ENCODE assay signal across 8 cellular contexts in genomic region chr7:32941181-32941995, GRCh38. TPM values are rescaled to one million over a fixed set of nuclear protein-coding genes. Genes with fewer than 3 reads are reported as not detected.
A peak's percentile ranks its signal among the peaks of the same experiment; 100 is the strongest.
DNase-seq lines count a peak whose midpoint lies in the region; FAIRE-seq and TF ChIP-seq lines count a peak whose summit lies in the region.

No MANE protein-coding gene starts in this region.

- intact Hi-C loops in CD14-positive monocyte (cut with micrococcal nuclease) = loop anchor here in 1 of 2 donors (5.0 to 10.0 kb wide), 2 partner anchors 57 to 94 kb away; no protein-coding TSS in a partner anchor

- H3K9ac ChIP-seq in KMS-11 = peak overlapping the region; percentile 81; the same call in 1 of the 2 replicates

- peaks cover 23% of the 10 kb centered on the region for H3K4me1 Mint-ChIP-seq in CD14-positive monocyte

- peaks cover 0 to 4% (median 1%) of the 10 kb centered on the region in 3 donors for H3K27me3 Mint-ChIP-seq in CD14-positive monocyte (ENCODE audit: low read depth in 3 of 3)

- no peaks in the 10 kb centered on the region for H3K27me3 ChIP-seq in KMS-11 (ENCODE audit: insufficient read depth, low read depth)
- no peaks in the 10 kb centered on the region for H3K27me3 ChIP-seq in bronchial epithelial cell (ENCODE audit: control insufficient read depth, insufficient read depth, low read length)
- H3K27me3 ChIP-seq in mononuclear cell (ENCODE audit: insufficient read depth, low read length) = no peaks in the 10 kb centered on the region

- no peaks in the 10 kb centered on the region for H3K36me3 ChIP-seq in KMS-11 (ENCODE audit: insufficient read depth)
- H3K36me3 ChIP-seq in bronchial epithelial cell (ENCODE audit: control insufficient read depth, insufficient read depth, low read length) = no peaks in the 10 kb centered on the region

- H3K4me3 ChIP-seq in KMS-11 (IDR thresholded peaks at IDR 0.05; ENCODE audit: insufficient read depth, low read depth, low read length) (no peak overlapping the region), bronchial epithelial cell (ENCODE audit: low read depth, low read length) (peak overlapping the region; percentile 80), mononuclear cell (ENCODE audit: low read length) (peak overlapping the region; percentile 57)

- peaks cover 0 to 5% of the 10 kb centered on the region in 2 donors for H3K36me3 Mint-ChIP-seq in CD14-positive monocyte

- peaks cover 0 to 15% (median 10%) of the 10 kb centered on the region in 7 donors for H3K9me3 Mint-ChIP-seq in CD14-positive monocyte

- H3K4me1 ChIP-seq in KMS-11 (ENCODE audit: low read depth, poor library complexity, severe bottlenecking) (peaks cover 5% of the 10 kb centered on the region), mononuclear cell (ENCODE audit: insufficient read depth, low read length) (peaks cover 13% of the 10 kb centered on the region)

- peak overlapping the region; percentile 82 for H3K4me2 ChIP-seq in KMS-11

- FAIRE-seq in bronchial epithelial cell (lab: Jason Lieb, UNC) = no peak

- DNase-seq in CD14-positive monocyte (ENCODE audit: low spot score) = no peak
- peak; percentile 6 for DNase-seq in bronchial epithelial cell (ENCODE audit: low read depth)
- DNase-seq in glomerular visceral epithelial cell (ENCODE audit: extremely low spot score) = no peak
- DNase-seq in stimulated activated naive CD4-positive, alpha-beta T cell treated with Interleukin-2 at 50 U/mL for 16 hours (lab: John Stamatoyannopoulos, UW) = no peak
- DNase-seq in stimulated activated CD4-positive, alpha-beta T cell treated with anti-CD3 and anti-CD28 coated beads, Interleukin-4, amount 100 ng/mL, for 1 hour = no peak
- no peak for DNase-seq in midbrain (lab: John Stamatoyannopoulos, UW)

- H3K4me3 Mint-ChIP-seq in CD14-positive monocyte = peak overlapping the region; percentile 97 to 99

- H3K27ac Mint-ChIP-seq in CD14-positive monocyte = peak overlapping the region in 3 of 7 donors; percentile 67 to 87 (median 82)

- H4K20me1 ChIP-seq in KMS-11 (ENCODE audit: insufficient read depth) = no peaks in the 10 kb centered on the region

- TF ChIP-seq CTCF in CD14-positive monocyte (IDR thresholded peaks at IDR 0.05) (no peak), KMS-11 (conservative IDR thresholded peaks at IDR 0.05; ENCODE audit: low read depth, low read length) (no peak), bronchial epithelial cell (IDR thresholded peaks at IDR 0.05; ENCODE audit: insufficient read depth, low read length, severe bottlenecking) (no peak)

- H3K79me2 ChIP-seq in KMS-11 (ENCODE audit: insufficient read depth, low read depth) = peaks cover 23% of the 10 kb centered on the region

- H3K27ac ChIP-seq in KMS-11 = peak overlapping the region; percentile 73

- H2AFZ ChIP-seq in KMS-11 (ENCODE audit: low read depth) = peak overlapping the region; percentile 99

- no peaks in the 10 kb centered on the region for H3K9me3 ChIP-seq in mononuclear cell (ENCODE audit: low read depth, low read length)

RNA-seq across cellular contexts. Expression of gene FKBP9, which starts 15.9 kb away (rescaled TPM):
- polyA plus RNA-seq in CD14-positive monocyte = 1 to 10 TPM; 2.9 to 4.2 TPM
- 468 and 571 TPM in 2 replicates for total RNA-seq in bronchial epithelial cell
- total RNA-seq in mononuclear cell = 1.2 TPM

RNA-seq across cellular contexts. Expression of gene KBTBD2, which starts 49.8 kb away (rescaled TPM):
- 10 to 100 TPM; 23.7 to 33.9 TPM for polyA plus RNA-seq in CD14-positive monocyte
- 26.6 and 47.7 TPM in 2 replicates for total RNA-seq in bronchial epithelial cell
- total RNA-seq in mononuclear cell = 169 TPM

Comparison
In these comparisons a context has a peak if more than half of its experiments do, and no peak if none do; other contexts are left out.
1. RNA of gene FKBP9, which starts 15.9 kb away (total RNA-seq): 468 to 571 TPM in bronchial epithelial cell; 1.2 TPM in mononuclear cell (single experiment); every median in the first group is over 100 times any median in the second.